In the genomic region with DNA sequence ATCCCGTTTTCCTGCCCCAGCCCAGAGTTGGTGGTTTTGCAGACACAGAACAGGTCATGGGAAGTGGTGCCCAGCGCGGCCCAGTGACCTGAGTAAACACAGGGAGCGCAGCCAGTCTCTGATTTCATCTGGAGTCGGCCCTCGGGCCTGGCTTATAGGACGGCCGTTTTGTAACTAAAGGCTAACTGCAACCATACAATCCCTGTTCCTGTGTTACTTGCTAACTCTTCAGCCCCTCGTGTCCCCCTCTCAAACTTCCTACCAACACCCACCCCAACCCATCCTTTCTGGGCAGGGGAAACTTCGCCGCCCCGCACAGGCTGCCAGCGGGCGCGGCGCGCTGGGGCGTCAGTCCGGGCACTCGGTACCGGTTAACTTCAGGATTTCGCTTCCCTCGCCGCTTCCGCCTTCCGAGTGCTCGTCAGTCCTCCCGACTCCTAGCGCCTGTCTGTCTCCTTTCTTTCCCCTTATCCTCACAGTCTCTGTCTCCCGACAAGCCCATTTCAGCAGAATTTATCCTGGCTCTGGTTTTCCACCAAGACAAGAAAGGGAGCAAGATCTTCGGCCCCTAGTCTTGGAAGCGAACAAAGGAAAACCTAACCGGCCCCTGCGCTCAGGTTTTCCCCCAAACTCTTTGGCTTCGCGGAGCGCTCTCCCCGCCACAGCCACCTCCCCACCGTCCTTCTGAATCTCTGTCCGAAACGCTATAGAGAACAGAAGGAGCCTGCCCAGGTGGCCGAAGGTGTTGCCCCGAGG, we compare ENCODE assay signal across 8 cellular contexts. TPM values are rescaled to one million over a fixed set of nuclear protein-coding genes. Genes with fewer than 3 reads are reported as not detected.
DNase-seq lines count a peak whose midpoint lies in the region; ATAC-seq and TF ChIP-seq lines count a peak whose summit lies in the region.

No MANE protein-coding gene starts in this region.

- no peaks in the 10 kb centered on the region for H3K9me3 Mint-ChIP-seq in activated naive CD8-positive, alpha-beta T cell treated with anti-CD3 and anti-CD28 coated beads, Interleukin-2, amount 10 ng/mL, durations not matched to agents 7 days and 5 days

- H3K4me3 ChIP-seq in Jurkat, Clone E6-1 (ENCODE audit: low read length), result peak overlapping the region; percentile 52
- peak overlapping the region; percentile 32 to 46 for H3K4me3 ChIP-seq in vagina

- H3K36me3 Mint-ChIP-seq in activated naive CD8-positive, alpha-beta T cell treated with anti-CD3 and anti-CD28 coated beads, Interleukin-2, amount 10 ng/mL, durations not matched to agents 7 days and 5 days, result no peaks in the 10 kb centered on the region

- H3K27me3 ChIP-seq in vagina, result peaks cover 33% of the 10 kb centered on the region

- no peak for TF ChIP-seq POLR2A in vagina (IDR thresholded peaks at IDR 0.05)

- no peak for TF ChIP-seq CTCF in vagina (IDR thresholded peaks at IDR 0.05)

- H3K4me1 Mint-ChIP-seq in activated naive CD8-positive, alpha-beta T cell treated with anti-CD3 and anti-CD28 coated beads, Interleukin-2, amount 10 ng/mL, durations not matched to agents 7 days and 5 days, result peaks cover 22% of the 10 kb centered on the region

- intact Hi-C loops in vagina (cut with DNase I), result loop anchor here (10.0 kb wide), 1 partner anchor 608 kb away; no protein-coding TSS in a partner anchor

- H3K27ac Mint-ChIP-seq in activated naive CD8-positive, alpha-beta T cell treated with anti-CD3 and anti-CD28 coated beads, Interleukin-2, amount 10 ng/mL, durations not matched to agents 7 days and 5 days, result no peak overlapping the region

- H3K27ac ChIP-seq in vagina, result no peak overlapping the region

- H3K36me3 ChIP-seq in vagina, result no peaks in the 10 kb centered on the region

- no peak for ATAC-seq in activated naive CD8-positive, alpha-beta T cell treated with anti-CD3 and anti-CD28 coated beads, Interleukin-2, amount 10 ng/mL, durations not matched to agents 7 days and 5 days (ENCODE audit: low read depth)
- ATAC-seq in left lobe of liver (peak; percentile 87), HG02759 (IDR thresholded peaks at IDR 0.05; ENCODE audit: unreplicated experiment) (no peak), GM18861 (IDR thresholded peaks at IDR 0.05; ENCODE audit: unreplicated experiment) (no peak)

- H3K4me1 ChIP-seq in vagina, result peaks cover 51% of the 10 kb centered on the region

- H3K9me3 ChIP-seq in vagina, result no peaks in the 10 kb centered on the region

- peaks cover 95% of the 10 kb centered on the region for H3K27me3 Mint-ChIP-seq in activated naive CD8-positive, alpha-beta T cell treated with anti-CD3 and anti-CD28 coated beads, Interleukin-2, amount 10 ng/mL, durations not matched to agents 7 days and 5 days

- peak overlapping the region; percentile 70 for H3K4me3 Mint-ChIP-seq in activated naive CD8-positive, alpha-beta T cell treated with anti-CD3 and anti-CD28 coated beads, Interleukin-2, amount 10 ng/mL, durations not matched to agents 7 days and 5 days

- POLR2A ChIA-PET in activated naive CD8-positive, alpha-beta T cell treated with anti-CD3 and anti-CD28 coated beads, Interleukin-2, amount 10 ng/mL, durations not matched to agents 7 days and 5 days (lab: Charles Lee), result no interaction called here

- peak; percentile 48 for DNase-seq in DMS53 treated with DMSO at 0.1 percent for 48 hours (lab: John Stamatoyannopoulos, UW; ENCODE audit: unreplicated experiment)
- no peak for DNase-seq in Jurkat, Clone E6-1 (ENCODE audit: low read depth, low spot score)
- peak; percentile 51 for DNase-seq in activated naive CD8-positive, alpha-beta T cell treated with anti-CD3 and anti-CD28 coated beads, Interleukin-2, amount 10 ng/mL, durations not matched to agents 7 days and 5 days
- DNase-seq in left lobe of liver (ENCODE audit: low spot score), result peak; percentile 82
- DNase-seq in vagina (ENCODE audit: extremely low spot score in 2 of 2), result no peak
- DNase-seq in D341Med (ENCODE audit: low spot score), result no peak

RNA-seq across cellular contexts. Expression of gene SIX1, which starts 2.0 kb away (rescaled TPM):
- 2.5 TPM for polyA plus RNA-seq in Jurkat, Clone E6-1 (2012; ENCODE audit: insufficient read depth, insufficient read length)
- not detected for total RNA-seq in activated naive CD8-positive, alpha-beta T cell treated with anti-CD3 and anti-CD28 coated beads, Interleukin-2, amount 10 ng/mL, durations not matched to agents 7 days and 5 days
- total RNA-seq in left lobe of liver, result not detected
- 3.7 TPM for total RNA-seq in vagina

Comparison
In these comparisons a context has a peak if more than half of its experiments do, and no peak if none do; other contexts are left out.
1. DNase-seq: peak in DMS53 treated with DMSO at 0.1 percent for 48 hours (single experiment), activated naive CD8-positive, alpha-beta T cell treated with anti-CD3 and anti-CD28 coated beads, Interleukin-2, amount 10 ng/mL, durations not matched to agents 7 days and 5 days (single experiment) and left lobe of liver (single experiment); none in Jurkat, Clone E6-1 (single experiment), vagina (0 of 2) and D341Med (single experiment).